22 cellular contexts compared by ENCODE assay signal in the genomic region with DNA sequence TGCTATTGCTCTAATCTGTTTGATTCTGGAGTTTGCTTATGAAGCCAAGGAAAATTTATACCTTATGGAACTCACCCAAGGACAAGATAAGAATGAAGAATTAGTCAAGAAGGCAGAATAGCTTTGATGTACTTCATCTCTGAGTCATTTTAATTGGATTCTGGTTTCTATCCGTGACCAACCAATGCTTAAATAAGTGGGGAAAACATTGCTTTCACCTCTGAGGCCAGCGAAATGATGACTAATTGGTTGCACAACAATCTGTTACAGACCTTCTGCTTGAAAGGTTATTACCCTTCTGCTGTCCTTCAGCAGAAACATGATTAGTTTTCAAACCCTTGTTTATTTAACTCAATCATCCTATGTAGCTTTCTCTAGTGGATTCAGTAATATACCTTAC.
DNase-seq lines count a peak whose midpoint lies in the region; ATAC-seq and TF ChIP-seq lines count a peak whose summit lies in the region.
"Had no signal": no experiment of that assay in that cellular context is flagged by ENCODE, and none has a peak within 500 bp of the region (broad histone marks: within the 10 kb centered on the region; RNA-seq: fewer than 3 reads in every experiment).

No MANE protein-coding gene starts in this region.

- H3K27me3 ChIP-seq in mesenchymal stem cell (ENCODE audit: control insufficient read depth in 1 of 2, insufficient read depth in 1 of 2, low read length in 2 of 2): no peaks in the 10 kb centered on the region
- no peaks in the 10 kb centered on the region for H3K27me3 ChIP-seq in upper lobe of right lung

- no peak overlapping the region for H2BK120ac ChIP-seq in mesenchymal stem cell (ENCODE audit: low read depth, low read length)

- no peak overlapping the region for H4K8ac ChIP-seq in mesenchymal stem cell (ENCODE audit: low read length)

- TF ChIP-seq CTCF in upper lobe of right lung (IDR thresholded peaks at IDR 0.05): no peak

- no peaks in the 10 kb centered on the region for H3K36me3 ChIP-seq in mesenchymal stem cell (ENCODE audit: control insufficient read depth in 1 of 2, insufficient read depth in 2 of 2, low read depth in 1 of 2, low read length in 2 of 2)
- H3K36me3 ChIP-seq in upper lobe of right lung: no peaks in the 10 kb centered on the region

- H3K4me1 ChIP-seq in mesenchymal stem cell (ENCODE audit: control insufficient read depth, insufficient read depth, low read depth, low read length) (no peaks in the 10 kb centered on the region), upper lobe of right lung (no peaks in the 10 kb centered on the region)
- H3K4me1 ChIP-seq: A549 had no signal

- no peak overlapping the region for H2AFZ ChIP-seq in mesenchymal stem cell (ENCODE audit: low read depth, low read length)

- H3K9me3 ChIP-seq in mesenchymal stem cell (ENCODE audit: control insufficient read depth, low read length) (no peaks in the 10 kb centered on the region), upper lobe of right lung (no peaks in the 10 kb centered on the region)
- H3K9me3 ChIP-seq: A549 had no signal

- H2BK5ac ChIP-seq in mesenchymal stem cell (ENCODE audit: low read depth, low read length, poor library complexity, severe bottlenecking): no peak overlapping the region

- no peak overlapping the region for H2BK15ac ChIP-seq in mesenchymal stem cell (ENCODE audit: low read depth, poor library complexity, severe bottlenecking)

- 0% methylated on average over 2 of the region's 2 CpGs for WGBS in mesenchymal stem cell

- H3K23ac ChIP-seq in mesenchymal stem cell (ENCODE audit: low read length in 2 of 2): no peak overlapping the region

- no peak overlapping the region for H3K4ac ChIP-seq in mesenchymal stem cell (ENCODE audit: low read depth in 1 of 2, low read length in 2 of 2)

- ATAC-seq in HG03175 (IDR thresholded peaks at IDR 0.05; ENCODE audit: unreplicated experiment): no peak
- no peak for ATAC-seq in upper lobe of right lung
- ATAC-seq in HG03280 (IDR thresholded peaks at IDR 0.05; ENCODE audit: unreplicated experiment): no peak
- ATAC-seq: A549, HCT116 had no signal

- H4K91ac ChIP-seq in mesenchymal stem cell (ENCODE audit: low read length): no peak overlapping the region

- no peak overlapping the region for H3K4me2 ChIP-seq in mesenchymal stem cell (ENCODE audit: low read length, poor library complexity, severe bottlenecking)
- H3K4me2 ChIP-seq: A549 had no signal

- no peak overlapping the region for H3K9ac ChIP-seq in mesenchymal stem cell (ENCODE audit: low read length)

- no peaks in the 10 kb centered on the region for H3K79me1 ChIP-seq in mesenchymal stem cell (replicated peaks; ENCODE audit: low read length, poor library complexity, severe bottlenecking)

- no peak overlapping the region for H3K14ac ChIP-seq in mesenchymal stem cell (ENCODE audit: low read length in 2 of 2)

- no peak overlapping the region for H2BK12ac ChIP-seq in mesenchymal stem cell (ENCODE audit: low read length in 2 of 2)

- H3K27ac ChIP-seq in epithelial cell of prostate (no peak overlapping the region), mesenchymal stem cell (ENCODE audit: low read length, poor library complexity, severe bottlenecking) (no peak overlapping the region), upper lobe of right lung (no peak overlapping the region)
- H3K27ac ChIP-seq: A549, SK-N-MC had no signal

- no peak overlapping the region for H3K18ac ChIP-seq in mesenchymal stem cell (ENCODE audit: low read depth in 1 of 2, low read length in 2 of 2)

- no peak overlapping the region for H2AK5ac ChIP-seq in mesenchymal stem cell (ENCODE audit: low read length, severe bottlenecking)

- DNase-seq in HS-27A (ENCODE audit: low read depth) (peak; percentile 24), T1000 (lab: John Stamatoyannopoulos, UW) (peak; percentile 24), epithelial cell of prostate (ENCODE audit: low read depth, low spot score) (peak; percentile 12), mesenchymal stem cell (peak; percentile 94), upper lobe of right lung (no peak), epidermal melanocyte (ENCODE audit: insufficient read length, low spot score) (no peak)
- DNase-seq: DMS53, GF-D8, GOT3, KG1, NCI-H1105, NCI-H2029 treated with DMSO at 0.1 percent for 48 hours, NCI-H2171, NCI-H446, NCI-H526, OCI-M1, SHP77 treated with DMSO at 0.1 percent for 48 hours had no signal

- intact Hi-C loops in upper lobe of right lung (cut with DNase I): no loop called here

- no peak overlapping the region for H3K4me3 ChIP-seq in mesenchymal stem cell (ENCODE audit: insufficient read depth in 1 of 2, low read depth in 1 of 2, low read length in 2 of 2)
- no peak overlapping the region for H3K4me3 ChIP-seq in upper lobe of right lung
- H3K4me3 ChIP-seq: A549, SK-N-MC had no signal

Comparison
In these comparisons a context has a peak if more than half of its experiments do, and no peak if none do; other contexts are left out.
1. DNase-seq: peak in HS-27A (single experiment), T1000 (single experiment), epithelial cell of prostate (single experiment) and mesenchymal stem cell (single experiment); none in upper lobe of right lung (single experiment) and epidermal melanocyte (single experiment).